In the genomic region with DNA sequence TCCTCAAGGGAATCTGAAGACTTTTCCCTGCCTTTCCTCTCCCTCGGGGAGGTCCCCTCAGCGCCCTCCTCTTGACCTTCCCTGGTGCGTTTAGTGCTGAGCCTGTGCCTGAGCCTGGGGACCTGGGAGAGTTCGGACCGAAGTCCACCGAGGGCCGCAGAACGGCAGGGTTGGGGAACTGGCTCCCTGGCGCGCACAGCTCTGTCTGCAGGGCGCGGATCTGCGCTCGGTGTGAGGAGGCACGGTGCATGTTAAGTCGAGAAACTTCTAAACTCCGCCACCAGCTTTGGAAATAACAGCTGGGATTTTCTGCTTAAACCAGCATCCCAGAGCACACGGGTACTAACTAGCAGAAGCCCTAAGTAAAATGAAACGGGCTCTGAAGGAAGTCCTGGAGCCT, we compare ENCODE assay signal across 25 cellular contexts.
"Had no signal": no experiment of that assay in that cellular context is flagged by ENCODE, and none has a peak within 500 bp of the region (broad histone marks: within the 10 kb centered on the region; RNA-seq: fewer than 3 reads in every experiment).

No MANE protein-coding gene starts in this region.

- H3K27ac ChIP-seq: breast epithelium, lower lobe of right lung, ovary, thoracic aorta had no signal

- H3K4me3 ChIP-seq: breast epithelium, lower lobe of right lung, ovary, prostate gland, spleen, thoracic aorta had no signal

- H3K36me3 ChIP-seq: breast epithelium, lower lobe of right lung, ovary, prostate gland, thoracic aorta had no signal

- H3K27me3 Mint-ChIP-seq: type B pancreatic cell had no signal

- H3K9me3 Mint-ChIP-seq: activated naive CD4-positive, alpha-beta T cell treated with anti-CD3 and anti-CD28 coated beads for 36 hours; activated naive CD8-positive, alpha-beta T cell treated with anti-CD3 and anti-CD28 coated beads, Interleukin-2, amount 10 ng/mL, durations not matched to agents 7 days and 5 days; activated T-cell treated with anti-CD3 and anti-CD28 coated beads, Interleukin-2, amount 50 U/mL, for 4 hours; central memory CD8-positive, alpha-beta T cell; effector memory CD8-positive, alpha-beta T cell; naive thymus-derived CD8-positive, alpha-beta T cell; type B pancreatic cell; WTC11 had no signal

- H3K27ac Mint-ChIP-seq: activated CD4-positive, alpha-beta T cell treated with anti-CD3 and anti-CD28 coated beads for 36 hours; activated naive CD4-positive, alpha-beta T cell treated with anti-CD3 and anti-CD28 coated beads for 36 hours; activated naive CD8-positive, alpha-beta T cell treated with anti-CD3 and anti-CD28 coated beads, Interleukin-2, amount 10 ng/mL, durations not matched to agents 7 days and 5 days; effector memory CD8-positive, alpha-beta T cell; type B pancreatic cell; WTC11 had no signal

- H3K27me3 ChIP-seq: breast epithelium, dorsolateral prefrontal cortex, ovary had no signal

- H3K4me3 Mint-ChIP-seq: activated CD4-positive, alpha-beta T cell treated with anti-CD3 and anti-CD28 coated beads for 36 hours; activated naive CD4-positive, alpha-beta T cell treated with anti-CD3 and anti-CD28 coated beads for 36 hours; activated naive CD8-positive, alpha-beta T cell treated with anti-CD3 and anti-CD28 coated beads, Interleukin-2, amount 10 ng/mL, durations not matched to agents 7 days and 5 days; activated T-cell treated with anti-CD3 and anti-CD28 coated beads, Interleukin-2, amount 50 U/mL, for 4 hours; central memory CD8-positive, alpha-beta T cell; effector memory CD8-positive, alpha-beta T cell; naive thymus-derived CD8-positive, alpha-beta T cell; type B pancreatic cell; WTC11 had no signal

- ATAC-seq: activated CD4-positive, alpha-beta T cell treated with anti-CD3 and anti-CD28 coated beads for 36 hours; activated T-cell treated with anti-CD3 and anti-CD28 coated beads, Interleukin-2, amount 50 U/mL, for 4 hours; effector memory CD8-positive, alpha-beta T cell; esophagus mucosa; left cardiac atrium; lower lobe of right lung; naive thymus-derived CD8-positive, alpha-beta T cell; WTC11 had no signal

- H3K4me1 ChIP-seq: breast epithelium, prostate gland had no signal

- H3K36me3 Mint-ChIP-seq: activated naive CD8-positive, alpha-beta T cell treated with anti-CD3 and anti-CD28 coated beads, Interleukin-2, amount 10 ng/mL, durations not matched to agents 7 days and 5 days; naive thymus-derived CD8-positive, alpha-beta T cell; type B pancreatic cell; WTC11 had no signal

- H3K9me3 ChIP-seq: breast epithelium, lower lobe of right lung, ovary, prostate gland, spleen, thoracic aorta had no signal

- DNase-seq: activated CD4-positive, alpha-beta T cell treated with anti-CD3 and anti-CD28 coated beads for 36 hours; activated CD4-positive, alpha-beta T cell treated with anti-CD3 and anti-CD28 coated beads, Interleukin-2, amount 50 U/mL, for 4 hours; activated CD8-positive, alpha-beta memory T cell treated with anti-CD3 and anti-CD28 coated beads, Interleukin-2, amount 50 U/mL, for 48 hours; activated naive CD4-positive, alpha-beta T cell treated with anti-CD3 and anti-CD28 coated beads for 36 hours; activated naive CD8-positive, alpha-beta T cell treated with anti-CD3 and anti-CD28 coated beads, Interleukin-2, amount 10 ng/mL, durations not matched to agents 7 days and 5 days; activated T-cell treated with anti-CD3 and anti-CD28 coated beads, Interleukin-2, amount 50 U/mL, for 4 hours; amniotic stem cell; dorsolateral prefrontal cortex; effector memory CD8-positive, alpha-beta T cell; hippocampal formation; left cardiac atrium; lower lobe of right lung; naive thymus-derived CD8-positive, alpha-beta T cell; ovary; spleen; stimulated activated CD4-positive, alpha-beta T cell treated with anti-CD3 and anti-CD28 coated beads, Interleukin-4, amount 100 ng/mL, for 1 hour; stimulated activated naive CD4-positive, alpha-beta T cell treated with Interleukin-2 at 50 U/mL for 16 hours; T-helper 9 cell had no signal
